17 cellular contexts compared by ENCODE assay signal in genomic region chr16:50197582-50197981, GRCh38.
"Had no signal": no experiment of that assay in that cellular context is flagged by ENCODE, and none has a peak within 500 bp of the region (broad histone marks: within the 10 kb centered on the region; RNA-seq: fewer than 3 reads in every experiment).

No MANE protein-coding gene starts in this region.

- H3K9me3 ChIP-seq: body of pancreas, colonic mucosa, esophagus muscularis mucosa, left ventricle myocardium inferior, stomach, testis, upper lobe of right lung had no signal

- ATAC-seq: body of pancreas, upper lobe of right lung had no signal

- H3K36me3 ChIP-seq: colonic mucosa, esophagus muscularis mucosa, left ventricle myocardium inferior, stomach, upper lobe of right lung had no signal

- H3K27ac ChIP-seq: body of pancreas, colonic mucosa, esophagus muscularis mucosa, left ventricle myocardium inferior, stomach, testis, upper lobe of right lung had no signal

- H3K27me3 ChIP-seq: body of pancreas, colonic mucosa, esophagus muscularis mucosa, stomach, testis, upper lobe of right lung had no signal

- DNase-seq: activated CD4-positive, alpha-beta memory T cell treated with anti-CD3 and anti-CD28 coated beads for 36 hours; activated CD4-positive, CD25-positive, alpha-beta regulatory T cell treated with anti-CD3 and anti-CD28 coated beads, Interleukin-2, amount 50 U/mL, for 72 hours; activated effector memory CD4-positive, alpha-beta T cell treated with anti-CD3 and anti-CD28 coated beads, Interleukin-2, amount 50 U/mL, for 16 hours; activated T-cell treated with anti-CD3 and anti-CD28 coated beads, Interleukin-2, amount 50 U/mL, for 48 hours; amygdala; body of pancreas; central memory CD4-positive, alpha-beta T cell; colonic mucosa; hypothalamus; left ventricle myocardium inferior; naive thymus-derived CD8-positive, alpha-beta T cell; stimulated activated CD4-positive, alpha-beta T cell treated with anti-CD3 and anti-CD28 coated beads, Interleukin-1b, Interleukin-23, amount 100 ng/mL, for 48 hours; stomach; testis; upper lobe of right lung had no signal

- H3K4me3 ChIP-seq: body of pancreas, colonic mucosa, esophagus muscularis mucosa, left ventricle myocardium inferior, stomach, testis, upper lobe of right lung had no signal

- FAIRE-seq: endometrium had no signal
